In genomic region chr17:39134878-39135277, GRCh38 we compare ENCODE assay signal across 20 cellular contexts. TPM values are rescaled to one million over a fixed set of nuclear protein-coding genes. Genes with fewer than 3 reads are reported as not detected.
DNase-seq lines count a peak whose midpoint lies in the region; ATAC-seq and TF ChIP-seq lines count a peak whose summit lies in the region.
"Had no signal": no experiment of that assay in that cellular context is flagged by ENCODE, and none has a peak within 500 bp of the region (broad histone marks: within the 10 kb centered on the region; RNA-seq: fewer than 3 reads in every experiment).

No MANE protein-coding gene starts in this region.

- H3K27ac Mint-ChIP-seq in HFFc6 (peak overlapping the region; percentile 48), chondrocyte (ENCODE audit: unreplicated experiment) (peak overlapping the region; percentile 12), nephron progenitor cell (peak overlapping the region; percentile 57)
- H3K27ac Mint-ChIP-seq in activated CD4-positive, alpha-beta memory T cell treated with anti-CD3 and anti-CD28 coated beads, Interleukin-2, amount 10 ng/mL, durations not matched to agents 7 days and 5 days = no peak overlapping the region
- H3K27ac Mint-ChIP-seq in CD8-positive, alpha-beta memory T cell = peak overlapping the region in 1 of 8 donors; percentile 78

- TF ChIP-seq CTCF in HFFc6 (IDR thresholded peaks at IDR 0.05) = no peak
- TF ChIP-seq CTCF in chondrocyte (IDR thresholded peaks at IDR 0.05) = no peak
- no peak for TF ChIP-seq CTCF in nephron progenitor cell (IDR thresholded peaks at IDR 0.05)

- ATAC-seq in GM21526 (IDR thresholded peaks at IDR 0.05; ENCODE audit: low FRiP score, unreplicated experiment) = no peak
- ATAC-seq: HepG2 had no signal

- H4K20me1 ChIP-seq in BLaER1 = no peaks in the 10 kb centered on the region

- H3K4me1 Mint-ChIP-seq in HFFc6 (ENCODE audit: low read depth) (peaks cover 69% of the 10 kb centered on the region), chondrocyte (ENCODE audit: low read depth) (peaks cover 60% of the 10 kb centered on the region), nephron progenitor cell (no peaks in the 10 kb centered on the region)
- H3K4me1 Mint-ChIP-seq in activated CD4-positive, alpha-beta memory T cell treated with anti-CD3 and anti-CD28 coated beads, Interleukin-2, amount 10 ng/mL, durations not matched to agents 7 days and 5 days = no peaks in the 10 kb centered on the region
- peaks cover 0 to 5% (median 2%) of the 10 kb centered on the region in 3 donors for H3K4me1 Mint-ChIP-seq in CD8-positive, alpha-beta memory T cell

- H3K36me3 ChIP-seq in BLaER1 = no peaks in the 10 kb centered on the region
- no peaks in the 10 kb centered on the region for H3K36me3 ChIP-seq in CD8-positive, alpha-beta memory T cell (ENCODE audit: insufficient read depth, low read length)
- H3K36me3 ChIP-seq: BE2C had no signal

- H3K4me3 ChIP-seq in BLaER1 = no peak overlapping the region
- no peak overlapping the region for H3K4me3 ChIP-seq in CD8-positive, alpha-beta memory T cell (ENCODE audit: low read length)

- DNase-seq in HFFc6 (peak; percentile 28), chondrocyte (ENCODE audit: low spot score) (no peak), nephron progenitor cell (no peak), KG1 (lab: John Stamatoyannopoulos, UW) (no peak)
- DNase-seq in activated CD4-positive, alpha-beta memory T cell treated with anti-CD3 and anti-CD28 coated beads, Interleukin-2, amount 10 ng/mL, durations not matched to agents 7 days and 5 days = no peak
- no peak for DNase-seq in CD8-positive, alpha-beta memory T cell
- DNase-seq: BE2C; Kasumi-1; MV-4-11; NCI-H1417 treated with DMSO at 0.1 percent for 48 hours; NCI-H2029 treated with DMSO at 0.1 percent for 48 hours; NCI-H2227 treated with DMSO at 0.1 percent for 48 hours; NCI-H524 treated with DMSO at 0.1 percent for 48 hours; NK-92 treated with Interleukin-12 subunit alpha and Interleukin-12 subunit beta, amount 100 ng/mL, for 24 hours; OCI-M1 had no signal

- peaks cover 2% of the 10 kb centered on the region; the same call in 1 of the 2 replicates for H3K27me3 Mint-ChIP-seq in HFFc6 (ENCODE audit: insufficient read depth)
- no peaks in the 10 kb centered on the region for H3K27me3 Mint-ChIP-seq in chondrocyte (ENCODE audit: low read depth)
- peaks cover 4% of the 10 kb centered on the region for H3K27me3 Mint-ChIP-seq in nephron progenitor cell (ENCODE audit: low read depth, poor library complexity)
- H3K27me3 Mint-ChIP-seq in activated CD4-positive, alpha-beta memory T cell treated with anti-CD3 and anti-CD28 coated beads, Interleukin-2, amount 10 ng/mL, durations not matched to agents 7 days and 5 days = no peaks in the 10 kb centered on the region
- no peaks in the 10 kb centered on the region for H3K27me3 Mint-ChIP-seq in CD8-positive, alpha-beta memory T cell

- no peaks in the 10 kb centered on the region for H3K9me3 ChIP-seq in BLaER1
- no peaks in the 10 kb centered on the region for H3K9me3 ChIP-seq in CD8-positive, alpha-beta memory T cell (ENCODE audit: low read length)
- H3K9me3 ChIP-seq: BE2C had no signal

- H3K36me3 Mint-ChIP-seq in HFFc6 (ENCODE audit: low read depth) (no peaks in the 10 kb centered on the region), chondrocyte (ENCODE audit: low read depth) (peaks cover 1% of the 10 kb centered on the region), nephron progenitor cell (ENCODE audit: low read depth) (no peaks in the 10 kb centered on the region)
- no peaks in the 10 kb centered on the region for H3K36me3 Mint-ChIP-seq in activated CD4-positive, alpha-beta memory T cell treated with anti-CD3 and anti-CD28 coated beads, Interleukin-2, amount 10 ng/mL, durations not matched to agents 7 days and 5 days (ENCODE audit: low read depth)
- H3K36me3 Mint-ChIP-seq in CD8-positive, alpha-beta memory T cell = peaks cover 0 to 23% (median 4%) of the 10 kb centered on the region in 3 donors

- no peak overlapping the region for H3K9ac ChIP-seq in BLaER1

- POLR2A ChIA-PET in activated CD4-positive, alpha-beta memory T cell treated with anti-CD3 and anti-CD28 coated beads, Interleukin-2, amount 10 ng/mL, durations not matched to agents 7 days and 5 days (lab: Charles Lee) = no interaction called here
- POLR2A ChIA-PET in CD8-positive, alpha-beta memory T cell (lab: Charles Lee) = no interaction called here

- peak overlapping the region; percentile 37 for H3K4me2 ChIP-seq in BLaER1

- no peak overlapping the region for H3K27ac ChIP-seq in BLaER1
- no peak overlapping the region for H3K27ac ChIP-seq in CD8-positive, alpha-beta memory T cell (ENCODE audit: low read depth, low read length)
- H3K27ac ChIP-seq: RWPE1 had no signal

- H3K4me3 Mint-ChIP-seq in HFFc6 = no peak overlapping the region
- no peak overlapping the region for H3K4me3 Mint-ChIP-seq in chondrocyte (ENCODE audit: unreplicated experiment)
- no peak overlapping the region for H3K4me3 Mint-ChIP-seq in nephron progenitor cell
- no peak overlapping the region for H3K4me3 Mint-ChIP-seq in activated CD4-positive, alpha-beta memory T cell treated with anti-CD3 and anti-CD28 coated beads, Interleukin-2, amount 10 ng/mL, durations not matched to agents 7 days and 5 days
- H3K4me3 Mint-ChIP-seq in CD8-positive, alpha-beta memory T cell = no peak overlapping the region

- peaks cover 19% of the 10 kb centered on the region; the same call in 1 of the 2 replicates for H3K4me1 ChIP-seq in BLaER1
- H3K4me1 ChIP-seq in CD8-positive, alpha-beta memory T cell (ENCODE audit: insufficient read depth, low read length) = no peaks in the 10 kb centered on the region
- H3K4me1 ChIP-seq: BE2C had no signal

- H3K9me3 Mint-ChIP-seq in HFFc6 (no peaks in the 10 kb centered on the region), chondrocyte (ENCODE audit: low read depth) (no peaks in the 10 kb centered on the region), nephron progenitor cell (no peaks in the 10 kb centered on the region)
- no peaks in the 10 kb centered on the region for H3K9me3 Mint-ChIP-seq in activated CD4-positive, alpha-beta memory T cell treated with anti-CD3 and anti-CD28 coated beads, Interleukin-2, amount 10 ng/mL, durations not matched to agents 7 days and 5 days
- no peaks in the 10 kb centered on the region for H3K9me3 Mint-ChIP-seq in CD8-positive, alpha-beta memory T cell

- no peaks in the 10 kb centered on the region for H3K27me3 ChIP-seq in BLaER1
- no peaks in the 10 kb centered on the region for H3K27me3 ChIP-seq in CD8-positive, alpha-beta memory T cell (ENCODE audit: insufficient read depth, low read length, poor library complexity, severe bottlenecking)
- H3K27me3 ChIP-seq: BE2C had no signal

- CTCF ChIA-PET in activated CD4-positive, alpha-beta memory T cell treated with anti-CD3 and anti-CD28 coated beads, Interleukin-2, amount 10 ng/mL, durations not matched to agents 7 days and 5 days (lab: Charles Lee) = interaction anchor here (1.0 to 1.1 kb wide), 2 partner anchors 65 to 103 kb away, joined by 3 read pairs; no protein-coding TSS in a partner anchor
- CTCF ChIA-PET in CD8-positive, alpha-beta memory T cell (lab: Charles Lee) = no interaction called here

RNA-seq across cellular contexts. Expression of gene PLXDC1, which starts 16.6 kb away (rescaled TPM):
- 1 to 10 TPM in 2 of 6 experiments, under 1 TPM in 4; 0.20 to 2.2 (median 0.69) TPM for total RNA-seq in HFFc6 (2021; fragmentation: NEBNext Ultra II Directional; extraction: Animal tissue kit (Norgen Biotek cat#: 25700))
- total RNA-seq in chondrocyte = 11.1 to 40.5 TPM (median 37.4 TPM) in 3 replicates
- 1 to 10 TPM; 7.2 to 7.3 TPM for total RNA-seq in activated CD4-positive, alpha-beta memory T cell treated with anti-CD3 and anti-CD28 coated beads, Interleukin-2, amount 10 ng/mL, durations not matched to agents 7 days and 5 days
- 1 to 10 TPM; 2.5 to 2.9 TPM for total RNA-seq in CD8-positive, alpha-beta memory T cell
- polyA plus RNA-seq in CD8-positive, alpha-beta memory T cell = 10.3 TPM
- total RNA-seq: HepG2 had no signal
- polyA plus RNA-seq: HepG2 had no signal

RNA-seq across cellular contexts. Expression of gene ARL5C, which starts 31.1 kb away (rescaled TPM):
- not detected for total RNA-seq in HFFc6 (2021; fragmentation: NEBNext Ultra II Directional; extraction: Animal tissue kit (Norgen Biotek cat#: 25700))
- 0.25 TPM in 1 of 3 replicates, not detected in the others for total RNA-seq in chondrocyte
- total RNA-seq in activated CD4-positive, alpha-beta memory T cell treated with anti-CD3 and anti-CD28 coated beads, Interleukin-2, amount 10 ng/mL, durations not matched to agents 7 days and 5 days = under 1 TPM in 1 of 2 experiments, not detected in 1; 0.15 TPM
- not detected for total RNA-seq in CD8-positive, alpha-beta memory T cell
- not detected for polyA plus RNA-seq in CD8-positive, alpha-beta memory T cell
- total RNA-seq: HepG2, SK-MEL-5 had no signal
- polyA plus RNA-seq: HepG2 had no signal
